Comparison of ENCODE assay signal across 8 cellular contexts in the genomic region with DNA sequence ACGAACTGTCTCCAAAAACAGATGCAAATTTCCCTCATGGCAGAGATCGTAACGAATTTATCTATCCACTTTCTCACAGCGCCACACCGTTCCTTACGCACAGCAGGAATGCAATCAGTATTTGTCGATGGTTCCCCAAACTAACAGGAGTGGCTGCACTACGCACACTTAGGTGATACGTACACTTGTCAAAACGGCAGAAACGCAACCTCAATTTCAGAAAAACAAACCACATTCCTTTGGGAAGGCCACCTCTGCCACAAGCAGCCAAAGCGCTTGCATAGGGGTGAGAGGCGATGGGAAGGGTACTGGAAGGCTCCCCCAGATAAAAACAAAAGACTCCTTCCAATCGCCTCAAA. TPM values are rescaled to one million over a fixed set of nuclear protein-coding genes. Genes with fewer than 3 reads are reported as not detected.
DNase-seq lines count a peak whose midpoint lies in the region; ATAC-seq and TF ChIP-seq lines count a peak whose summit lies in the region.

No MANE protein-coding gene starts in this region.

- peak overlapping the region; percentile 99 for H3K4me3 ChIP-seq in fibroblast of the aortic adventitia (ENCODE audit: low read depth, low read length)

- TF ChIP-seq CTCF in VCaP (conservative IDR thresholded peaks at IDR 0.05) (no peak), fibroblast of the aortic adventitia (IDR thresholded peaks at IDR 0.05; ENCODE audit: insufficient read depth, low read length) (no peak), neural crest cell (conservative IDR thresholded peaks at IDR 0.05) (no peak)

- H3K9me3 Mint-ChIP-seq in IgD-negative memory B cell = no peaks in the 10 kb centered on the region
- no peaks in the 10 kb centered on the region for H3K9me3 Mint-ChIP-seq in neural crest cell

- peak overlapping the region; percentile 80 to 97 (median 82) for H3K27ac Mint-ChIP-seq in IgD-negative memory B cell
- H3K27ac Mint-ChIP-seq in neural crest cell (ENCODE audit: unreplicated experiment) = peak overlapping the region; percentile 95

- DNase-seq in GM03348 (ENCODE audit: low spot score) (peak; percentile 26), fibroblast of the aortic adventitia (ENCODE audit: low read depth) (peak; percentile 47), neural crest cell (ENCODE audit: low read depth, low spot score) (peak; percentile 14), DMS153 treated with DMSO at 0.1 percent for 48 hours (lab: John Stamatoyannopoulos, UW; ENCODE audit: unreplicated experiment) (no peak), ureter (ENCODE audit: low spot score) (no peak)

- H3K27me3 Mint-ChIP-seq in IgD-negative memory B cell (no peaks in the 10 kb centered on the region), neural crest cell (ENCODE audit: low read depth) (no peaks in the 10 kb centered on the region)

- peak overlapping the region; percentile 84 for H3K27ac ChIP-seq in VCaP

- H3K4me1 Mint-ChIP-seq in IgD-negative memory B cell (peaks cover 16 to 30% (median 28%) of the 10 kb centered on the region in 3 donors), neural crest cell (peaks cover 30% of the 10 kb centered on the region)

- ATAC-seq in GM21576 (IDR thresholded peaks at IDR 0.05; ENCODE audit: unreplicated experiment) = peak; percentile 14

- H3K36me3 Mint-ChIP-seq in IgD-negative memory B cell (peaks cover 2% of the 10 kb centered on the region), neural crest cell (ENCODE audit: low read depth) (peaks cover 3% of the 10 kb centered on the region)

- H3K4me3 Mint-ChIP-seq in IgD-negative memory B cell (peak overlapping the region; percentile 97 to 100 (median 97)), neural crest cell (peak overlapping the region; percentile 93)

RNA-seq across cellular contexts. Expression of a gene that starts 0.6 kb away (rescaled TPM):
- 7.9 TPM for polyA plus RNA-seq in IgD-negative memory B cell
- total RNA-seq in fibroblast of the aortic adventitia (ENCODE audit: low replicate concordance) (27.8 and 29.0 TPM in 2 replicates), neural crest cell (46.6 and 49.0 TPM in 2 replicates), ureter (51.2 TPM)

RNA-seq across cellular contexts. Expression of a gene that starts 10.7 kb away (rescaled TPM):
- polyA plus RNA-seq in IgD-negative memory B cell = 53.2 TPM
- 15.0 and 27.6 TPM in 2 replicates for total RNA-seq in fibroblast of the aortic adventitia (ENCODE audit: low replicate concordance)
- 36.6 and 38.3 TPM in 2 replicates for total RNA-seq in neural crest cell
- 23.3 TPM for total RNA-seq in ureter

Comparison
In these comparisons a context has a peak if more than half of its experiments do, and no peak if none do; other contexts are left out.
1. DNase-seq: peak in GM03348 (single experiment), fibroblast of the aortic adventitia (single experiment) and neural crest cell (single experiment); none in DMS153 treated with DMSO at 0.1 percent for 48 hours (single experiment) and ureter (single experiment).